In the genomic region with DNA sequence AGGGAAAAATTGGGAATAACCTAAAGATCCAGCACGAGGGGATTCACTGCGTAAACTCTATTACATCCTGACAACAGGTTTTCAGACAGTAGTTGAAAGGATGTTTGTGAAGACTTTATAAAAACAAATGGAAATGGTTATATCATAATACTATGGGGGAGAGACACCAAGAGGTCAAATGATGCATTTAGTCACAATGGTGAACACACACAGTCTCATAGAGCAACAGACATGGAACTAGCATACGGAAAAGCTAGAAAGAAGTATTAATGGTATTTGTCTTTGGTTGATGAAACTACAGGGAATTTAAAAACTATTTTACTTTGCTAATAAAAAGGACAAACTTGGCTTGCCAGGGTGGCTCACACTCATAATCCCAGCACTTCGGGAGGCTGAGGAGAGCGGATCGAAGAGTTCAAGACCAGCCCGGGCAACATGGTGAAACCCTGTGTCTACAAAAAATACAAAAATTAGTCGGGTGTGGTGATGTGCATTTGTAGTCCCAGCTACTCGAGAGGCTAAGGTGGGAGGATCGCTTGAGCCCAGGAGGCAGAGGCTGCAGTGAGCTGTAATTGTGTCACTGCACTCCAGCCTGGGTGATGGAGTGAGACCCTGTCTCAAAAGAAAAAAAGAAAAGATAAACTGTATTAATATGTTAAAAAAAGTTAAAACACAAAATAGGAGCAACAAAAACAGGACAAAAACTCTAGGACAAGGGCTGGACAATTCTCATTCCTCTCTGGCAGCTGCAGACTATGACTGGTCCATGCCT, we compare ENCODE assay signal across 26 cellular contexts.
"Had no signal": no experiment of that assay in that cellular context is flagged by ENCODE, and none has a peak within 500 bp of the region (broad histone marks: within the 10 kb centered on the region; RNA-seq: fewer than 3 reads in every experiment).

No MANE protein-coding gene starts in this region.

- H3K4me2 ChIP-seq: SK-N-SH had no signal

- H3K27ac ChIP-seq: ascending aorta, cardiac muscle cell, SJCRH30 had no signal

- H3K4me1 ChIP-seq: ascending aorta had no signal

- H3K36me3 ChIP-seq: ascending aorta, cardiac muscle cell, SJCRH30 had no signal

- H3K4me3 ChIP-seq: ascending aorta, cardiac muscle cell, SJCRH30 had no signal

- DNase-seq: activated CD4-positive, alpha-beta T cell treated with anti-CD3 and anti-CD28 coated beads for 36 hours; activated CD4-positive, alpha-beta T cell treated with anti-CD3 and anti-CD28 coated beads, Interleukin-2, amount 10 ng/mL, durations not matched to agents 7 days and 5 days; activated CD4-positive, alpha-beta T cell treated with anti-CD3 and anti-CD28 coated beads, Interleukin-2, amount 50 U/mL, for 48 hours; activated CD8-positive, alpha-beta T cell treated with anti-CD3 and anti-CD28 coated beads, Interleukin-2, amount 10 ng/mL, durations not matched to agents 7 days and 5 days; activated gamma-delta T cell; activated naive CD4-positive, alpha-beta T cell treated with Interleukin-2 at 50 U/mL for 16 hours; activated naive CD8-positive, alpha-beta T cell treated with anti-CD3 and anti-CD28 coated beads, Interleukin-2, amount 10 ng/mL, durations not matched to agents 7 days and 5 days; activated T-cell treated with anti-CD3 and anti-CD28 coated beads, Interleukin-2, amount 50 U/mL, for 24 hours; amygdala; Kasumi-1; KG1; MM.1S; MV-4-11; NCI-H1092; NCI-H1436 treated with DMSO at 0.1 percent for 48 hours; NCI-H1694 treated with DMSO at 0.1 percent for 48 hours; NCI-H2029; NCI-H345; NCI-H526; NCI-H748 treated with DMSO at 0.1 percent for 48 hours; OCI-M1; SHP77; SK-N-SH had no signal

- H3K9me3 ChIP-seq: ascending aorta, SJCRH30, SK-N-SH had no signal

- H3K9ac ChIP-seq: SK-N-SH had no signal

- H3K27me3 ChIP-seq: ascending aorta, cardiac muscle cell, SJCRH30 had no signal
